In the genomic region with DNA sequence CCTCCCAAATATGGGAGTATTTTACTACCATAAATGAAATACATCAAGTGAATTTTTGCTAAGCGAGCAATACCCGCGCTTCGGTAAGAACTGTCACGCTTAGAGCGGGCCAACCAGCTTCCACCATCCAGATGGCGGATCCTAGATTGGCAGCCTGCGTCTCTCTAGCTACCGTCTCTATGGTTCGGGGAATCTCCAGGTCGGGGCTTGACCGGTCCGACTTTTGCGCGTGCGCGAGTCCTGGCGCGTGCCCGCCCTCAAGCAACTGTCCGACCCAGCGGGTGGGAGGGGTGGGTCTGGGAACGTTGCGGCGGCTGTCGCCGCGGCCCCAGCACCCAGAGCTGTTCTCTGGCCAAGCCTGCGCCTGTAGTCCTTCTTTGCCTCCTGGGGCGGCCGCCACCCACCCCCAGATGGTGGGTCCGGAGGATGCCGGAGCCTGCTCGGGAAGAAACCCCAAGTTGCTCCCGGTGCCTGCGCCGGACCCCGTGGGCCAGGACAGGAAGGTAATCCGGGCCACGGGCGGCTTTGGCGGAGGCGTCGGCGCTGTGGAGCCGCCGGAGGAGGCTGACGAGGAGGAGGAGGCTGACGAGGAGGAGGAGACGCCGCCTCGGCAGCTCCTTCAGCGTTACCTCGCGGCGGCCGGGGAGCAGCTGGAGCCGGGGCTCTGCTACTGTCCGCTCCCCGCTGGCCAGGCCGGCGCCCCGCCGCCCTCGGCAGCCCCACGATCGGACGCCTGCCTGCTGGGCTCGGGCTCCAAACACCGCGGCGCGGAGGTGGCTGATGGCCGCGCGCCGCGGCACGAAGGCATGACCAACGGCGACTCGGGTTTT, we compare ENCODE assay signal across 1 cellular context.
TF ChIP-seq lines count a peak whose summit lies in the region.

A gene (plus strand): TSS at position 338 of the 830 bp plus-strand sequence. CDS start 73 bp downstream, at position 411.

TF ChIP-seq in HepG2, 621 proteins besides CTCF, POLR2A, EP300 and RAD21 (continued from another document):
- TF ChIP-seq CHD2 (IDR thresholded peaks at IDR 0.05; ENCODE audit: low read depth, low read length) (0 out of 2 replicates have a peak, but pooled peaks have one; percentile 28), HCFC1 (IDR thresholded peaks at IDR 0.05; ENCODE audit: low read depth, low read length) (peak; percentile 11; the same call in 1 of the 2 replicates), THAP11 (CRISPR knock-in tag; IDR thresholded peaks at IDR 0.05) (peak; percentile 77), WIZ (CRISPR knock-in tag; IDR thresholded peaks at IDR 0.05) (no peak), TGIF2 (CRISPR knock-in tag; IDR thresholded peaks at IDR 0.05) (peak; percentile 37; the same call in 1 of the 2 replicates), ZNF44 (CRISPR knock-in tag; IDR thresholded peaks at IDR 0.05) (no peak), MAF1 (CRISPR knock-in tag; IDR thresholded peaks at IDR 0.05; ENCODE audit: borderline replicate concordance) (no peak), KDM2A (CRISPR knock-in tag; IDR thresholded peaks at IDR 0.05; ENCODE audit: borderline replicate concordance, low read depth) (peak; percentile 86), CAMTA2 (CRISPR knock-in tag; IDR thresholded peaks at IDR 0.05; ENCODE audit: borderline replicate concordance) (peak; percentile 74; the same call in 1 of the 2 replicates), ZNF724P (CRISPR knock-in tag; IDR thresholded peaks at IDR 0.05; ENCODE audit: borderline replicate concordance) (no peak), MED8 (CRISPR knock-in tag; IDR thresholded peaks at IDR 0.05; ENCODE audit: insufficient replicate concordance) (peak; percentile 57), ZNF569 (CRISPR knock-in tag; IDR thresholded peaks at IDR 0.05; ENCODE audit: borderline replicate concordance) (no peak)
- TF ChIP-seq, protein P1, sequence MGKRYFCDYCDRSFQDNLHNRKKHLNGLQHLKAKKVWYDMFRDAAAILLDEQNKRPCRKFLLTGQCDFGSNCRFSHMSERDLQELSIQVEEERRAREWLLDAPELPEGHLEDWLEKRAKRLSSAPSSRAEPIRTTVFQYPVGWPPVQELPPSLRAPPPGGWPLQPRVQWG (CRISPR knock-in tag; IDR thresholded peaks at IDR 0.05; ENCODE audit: borderline replicate concordance, low read depth), result no peak
- TF ChIP-seq, protein P2, sequence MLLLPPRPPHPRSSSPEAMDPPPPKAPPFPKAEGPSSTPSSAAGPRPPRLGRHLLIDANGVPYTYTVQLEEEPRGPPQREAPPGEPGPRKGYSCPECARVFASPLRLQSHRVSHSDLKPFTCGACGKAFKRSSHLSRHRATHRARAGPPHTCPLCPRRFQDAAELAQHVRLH (CRISPR knock-in tag; IDR thresholded peaks at IDR 0.05; ENCODE audit: borderline replicate concordance, low read depth), result no peak; the same call in 1 of the 2 replicates
- TF ChIP-seq, protein P3, sequence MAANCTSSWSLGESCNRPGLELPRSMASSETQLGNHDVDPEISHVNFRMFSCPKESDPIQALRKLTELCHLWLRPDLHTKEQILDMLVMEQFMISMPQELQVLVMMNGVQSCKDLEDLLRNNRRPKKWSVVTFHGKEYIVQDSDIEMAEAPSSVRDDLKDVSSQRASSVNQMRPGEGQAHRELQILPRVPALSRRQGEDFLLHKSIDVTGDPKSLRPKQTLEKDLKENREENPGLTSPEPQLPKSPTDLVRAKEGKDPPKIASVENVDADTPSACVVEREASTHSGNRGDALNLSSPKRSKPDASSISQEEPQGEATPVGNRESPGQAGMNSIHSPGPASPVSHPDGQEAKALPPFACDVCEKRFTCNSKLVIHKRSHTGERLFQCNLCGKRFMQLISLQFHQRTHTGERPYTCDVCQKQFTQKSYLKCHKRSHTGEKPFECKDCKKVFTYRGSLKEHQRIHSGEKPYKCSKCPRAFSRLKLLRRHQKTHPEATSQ (CRISPR knock-in tag; IDR thresholded peaks at IDR 0.05; ENCODE audit: borderline replicate concordance), result peak; percentile 22; the same call in 1 of the 2 replicates
- TF ChIP-seq, protein P4, sequence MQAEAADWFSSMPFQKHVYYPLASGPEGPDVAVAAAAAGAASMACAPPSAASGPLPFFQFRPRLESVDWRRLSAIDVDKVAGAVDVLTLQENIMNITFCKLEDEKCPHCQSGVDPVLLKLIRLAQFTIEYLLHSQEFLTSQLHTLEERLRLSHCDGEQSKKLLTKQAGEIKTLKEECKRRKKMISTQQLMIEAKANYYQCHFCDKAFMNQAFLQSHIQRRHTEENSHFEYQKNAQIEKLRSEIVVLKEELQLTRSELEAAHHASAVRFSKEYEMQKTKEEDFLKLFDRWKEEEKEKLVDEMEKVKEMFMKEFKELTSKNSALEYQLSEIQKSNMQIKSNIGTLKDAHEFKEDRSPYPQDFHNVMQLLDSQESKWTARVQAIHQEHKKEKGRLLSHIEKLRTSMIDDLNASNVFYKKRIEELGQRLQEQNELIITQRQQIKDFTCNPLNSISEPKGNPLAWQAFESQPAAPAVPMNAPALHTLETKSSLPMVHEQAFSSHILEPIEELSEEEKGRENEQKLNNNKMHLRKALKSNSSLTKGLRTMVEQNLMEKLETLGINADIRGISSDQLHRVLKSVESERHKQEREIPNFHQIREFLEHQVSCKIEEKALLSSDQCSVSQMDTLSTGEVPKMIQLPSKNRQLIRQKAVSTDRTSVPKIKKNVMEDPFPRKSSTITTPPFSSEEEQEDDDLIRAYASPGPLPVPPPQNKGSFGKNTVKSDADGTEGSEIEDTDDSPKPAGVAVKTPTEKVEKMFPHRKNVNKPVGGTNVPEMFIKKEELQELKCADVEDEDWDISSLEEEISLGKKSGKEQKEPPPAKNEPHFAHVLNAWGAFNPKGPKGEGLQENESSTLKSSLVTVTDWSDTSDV (CRISPR knock-in tag; IDR thresholded peaks at IDR 0.05), result 0 out of 2 replicates have a peak, but pooled peaks have one; percentile 46
